ENCODE assay signal across 9 cellular contexts in the genomic region with DNA sequence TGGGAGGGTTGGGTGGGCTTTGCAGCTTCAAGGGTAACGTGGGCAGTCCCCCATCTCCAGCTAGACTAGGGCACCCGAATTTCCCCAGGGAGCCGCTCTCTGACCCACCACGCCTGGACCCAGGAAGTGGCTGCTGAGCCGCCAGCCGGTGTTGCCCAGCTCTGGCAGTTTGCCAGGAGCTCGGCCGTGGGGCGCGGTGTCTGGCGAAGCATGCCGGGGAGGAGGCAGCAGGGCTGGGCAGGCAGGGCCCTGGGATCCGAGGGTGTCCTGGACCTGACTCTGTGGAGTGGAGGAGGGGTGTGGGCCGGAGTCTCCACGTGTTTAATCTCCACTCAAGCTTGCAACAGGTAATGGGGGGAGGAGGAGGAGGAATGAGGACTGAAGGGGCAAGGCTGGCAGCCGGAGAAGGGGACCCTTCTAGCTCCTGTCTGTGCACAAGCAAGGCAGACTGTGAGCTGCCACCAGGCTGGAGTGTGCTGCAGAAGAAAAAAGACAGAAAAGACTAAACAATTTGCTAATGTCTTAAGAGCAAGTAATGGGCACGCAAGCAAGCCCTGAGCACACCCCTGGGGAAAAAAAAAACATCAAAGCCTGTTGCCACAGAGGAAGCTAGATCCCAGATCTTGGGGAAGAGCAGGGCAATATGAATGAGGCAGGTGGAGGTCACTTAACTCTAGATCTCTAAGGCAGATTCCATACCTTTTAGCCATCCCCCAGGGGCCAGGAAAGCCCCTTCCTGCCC. TPM values are rescaled to one million over a fixed set of nuclear protein-coding genes. Genes with fewer than 3 reads are reported as not detected.
DNase-seq lines count a peak whose midpoint lies in the region; ATAC-seq, FAIRE-seq and TF ChIP-seq lines count a peak whose summit lies in the region.
"Had no signal": no experiment of that assay in that cellular context is flagged by ENCODE, and none has a peak within 500 bp of the region (broad histone marks: within the 10 kb centered on the region; RNA-seq: fewer than 3 reads in every experiment).

No MANE protein-coding gene starts in this region.

- H2BK20ac ChIP-seq in H1 (ENCODE audit: low read length) = no peak overlapping the region

- no peaks in the 10 kb centered on the region for H3K36me3 Mint-ChIP-seq in natural killer cell

- no peak for DNase-seq in AG09309 (ENCODE audit: low read depth)
- DNase-seq in WERI-Rb-1 = peak; percentile 20
- no peak for DNase-seq in H1 (ENCODE audit: low read depth in 1 of 2, low spot score in 2 of 2)
- peak; percentile 25 for DNase-seq in natural killer cell
- DNase-seq in uterus = peak; percentile 23 to 43
- DNase-seq in GDM1 (lab: John Stamatoyannopoulos, UW) = no peak

- peak overlapping the region; percentile 84 for H3K4me3 Mint-ChIP-seq in natural killer cell

- no peak for TF ChIP-seq EP300 in H1 (IDR thresholded peaks at IDR 0.05; ENCODE audit: borderline replicate concordance in 1 of 2, low read depth in 2 of 2, low read length in 2 of 2)

- no peak overlapping the region for H2BK5ac ChIP-seq in H1 (ENCODE audit: low read depth, low read length)

- H2BK120ac ChIP-seq in H1 (replicated peaks; ENCODE audit: low read depth, low read length) = no peak overlapping the region

- H3K27me3 Mint-ChIP-seq in natural killer cell (ENCODE audit: low read depth in 2 of 2) = peaks cover 4 to 5% of the 10 kb centered on the region in 2 donors

- H3K14ac ChIP-seq in H1 (ENCODE audit: insufficient read length) = no peak overlapping the region

- peaks cover 8 to 34% of the 10 kb centered on the region in 2 donors for H3K4me1 Mint-ChIP-seq in natural killer cell

- FAIRE-seq in H1 (lab: Jason Lieb, UNC) = no peak
- FAIRE-seq: colon had no signal

- H3K9me3 ChIP-seq in WERI-Rb-1 (ENCODE audit: severe bottlenecking) (no peaks in the 10 kb centered on the region), H1 (ENCODE audit: insufficient read depth in 2 of 2, low read depth in 1 of 2, low read length in 1 of 2) (no peaks in the 10 kb centered on the region), uterus (no peaks in the 10 kb centered on the region)

- no peak overlapping the region for H3K56ac ChIP-seq in H1 (replicated peaks; ENCODE audit: insufficient read length, low read depth, low read length)

- no peak for TF ChIP-seq POLR2A in H1 (IDR thresholded peaks at IDR 0.05; ENCODE audit: control extremely low read depth in 1 of 2, low read depth in 2 of 2, low read length in 2 of 2)
- no peak for TF ChIP-seq POLR2A in uterus (IDR thresholded peaks at IDR 0.05)

- POLR2A ChIA-PET in H1 (lab: Charles Lee; ENCODE audit: partially characterized antibody) = no interaction called here

- no peak for TF ChIP-seq RAD21 in H1 (IDR thresholded peaks at IDR 0.05 in 1 of 2, conservative IDR thresholded peaks at IDR 0.05 in 1 of 2; ENCODE audit: low read depth in 2 of 2, low read length in 2 of 2)

- H3K9ac ChIP-seq in H1 (replicated peaks in 1 of 4; ENCODE audit: extremely low read depth in 1 of 4, low read depth in 3 of 4, low read length in 3 of 4) = no peak overlapping the region

- no peak overlapping the region for H4K91ac ChIP-seq in H1 (replicated peaks; ENCODE audit: insufficient read length, low read length)

- H3K4me3 ChIP-seq in AG09309 (ENCODE audit: control insufficient read depth, low read depth, low read length) (peak overlapping the region; percentile 20), WERI-Rb-1 (ENCODE audit: low read depth, low read length) (peak overlapping the region; percentile 34; the same call in 1 of the 2 replicates), H1 (ENCODE audit: extremely low read depth in 1 of 4, insufficient read depth in 2 of 4, low read depth in 3 of 4, low read length in 4 of 4) (0 out of 8 replicates have a peak overlapping the region, but pooled peaks of 1 of the 4 experiments have one; percentile 7), uterus (peak overlapping the region; percentile 33 to 57)

- no peaks in the 10 kb centered on the region for H3K9me3 Mint-ChIP-seq in natural killer cell

- ATAC-seq in HG02759 (IDR thresholded peaks at IDR 0.05; ENCODE audit: unreplicated experiment) (peak; percentile 34), natural killer cell (peak in 2 of 3 donors; percentile 2), HG02840 (IDR thresholded peaks at IDR 0.05; ENCODE audit: low FRiP score, unreplicated experiment) (no peak)

- no peak overlapping the region for H3K18ac ChIP-seq in H1 (ENCODE audit: extremely low read depth, low read length)

- H4K5ac ChIP-seq in H1 (ENCODE audit: insufficient read length, low read depth, low read length) = no peak overlapping the region

- no peak overlapping the region for H3K23ac ChIP-seq in H1 (ENCODE audit: insufficient read length)

- no peaks in the 10 kb centered on the region for H3K79me1 ChIP-seq in H1 (ENCODE audit: low read depth, low read length)

- H3K4me1 ChIP-seq in H1 (replicated peaks in 1 of 4; ENCODE audit: control insufficient read depth in 3 of 4, insufficient read depth in 4 of 4, low read length in 3 of 4) (peaks cover 0 to 16% (median 5%) of the 10 kb centered on the region in 4 experiments; a peak in 6 of 7 replicates), uterus (no peaks in the 10 kb centered on the region)

- no peak overlapping the region for H2BK12ac ChIP-seq in H1 (ENCODE audit: low read depth, low read length)

- 20% methylated on average over 7 of the region's 17 CpGs; no CpG with 5 or more reads in 1 of the 2 experiments for WGBS in H1 (ENCODE audit: extremely low coverage in 1 of 2, insufficient coverage in 1 of 2, insufficient read length in 1 of 2, insufficient replicate concordance in 2 of 2, low coverage in 1 of 2, low lambda C conversion rate in 2 of 2, missing lambda C conversion rate in 1 of 2), 2 experiments

- peaks cover 2 to 6% of the 10 kb centered on the region in 2 experiments for H4K20me1 ChIP-seq in H1 (replicated peaks in 1 of 2; ENCODE audit: control insufficient read depth in 1 of 2, insufficient read depth in 2 of 2, low read length in 2 of 2)

- intact Hi-C loops in natural killer cell (cut with micrococcal nuclease) = no loop called here
- intact Hi-C loops in uterus (cut with DNase I; ENCODE audit: low total_unique reads) = no loop called here

- no peak overlapping the region for H3K4ac ChIP-seq in H1 (replicated peaks; ENCODE audit: insufficient read length, low read depth, low read length)

- CTCF ChIA-PET in H1 (lab: Charles Lee; ENCODE audit: partially characterized antibody) = interaction anchor here (1.0 to 2.3 kb wide), 3 partner anchors 32 to 144 kb away, joined by 4 to 8 read pairs (median 4); no protein-coding TSS in a partner anchor

- H3K27me3 ChIP-seq in WERI-Rb-1 (ENCODE audit: insufficient read depth, low read depth, severe bottlenecking) (peaks cover 72% of the 10 kb centered on the region), H1 (replicated peaks in 1 of 4; ENCODE audit: control insufficient read depth in 3 of 4, extremely low read depth in 1 of 4, insufficient read depth in 3 of 4, low read length in 3 of 4) (peaks cover 62 to 84% (median 75%) of the 10 kb centered on the region in 4 experiments), uterus (no peaks in the 10 kb centered on the region)

- H3K23me2 ChIP-seq in H1 (ENCODE audit: low read depth, low read length) = no peaks in the 10 kb centered on the region; the same call in 1 of the 2 replicates

- no peak for TF ChIP-seq CTCF in AG09309 (IDR thresholded peaks at IDR 0.05; ENCODE audit: control insufficient read depth, insufficient read depth, low read depth, low read length, missing control alignments)
- TF ChIP-seq CTCF in WERI-Rb-1 (IDR thresholded peaks at IDR 0.05; ENCODE audit: low read depth, low read length) = no peak
- no peak for TF ChIP-seq CTCF in H1 (IDR thresholded peaks at IDR 0.05; ENCODE audit: control extremely low read depth in 1 of 3, insufficient read depth in 1 of 3, low read depth in 1 of 3, low read length in 3 of 3)
- no peak for TF ChIP-seq CTCF in natural killer cell (IDR thresholded peaks at IDR 0.05)
- no peak for TF ChIP-seq CTCF in uterus (IDR thresholded peaks at IDR 0.05)

- H2AK5ac ChIP-seq in H1 (ENCODE audit: low read depth, low read length) = no peak overlapping the region

- H2BK15ac ChIP-seq in H1 (ENCODE audit: low read length) = no peak overlapping the region

- no peak overlapping the region for H3K27ac ChIP-seq in WERI-Rb-1
- H3K27ac ChIP-seq in H1 (ENCODE audit: low read depth, low read length) = no peak overlapping the region
- peak overlapping the region; percentile 53 to 80 for H3K27ac ChIP-seq in uterus

- H3K27ac Mint-ChIP-seq in natural killer cell = peak overlapping the region in 1 of 2 donors; percentile 96

- H3K36me3 ChIP-seq in WERI-Rb-1 = no peaks in the 10 kb centered on the region
- peaks cover 0 to 7% (median 0%) of the 10 kb centered on the region in 4 experiments; a peak in 1 of 8 replicates for H3K36me3 ChIP-seq in H1 (ENCODE audit: control insufficient read depth in 2 of 4, insufficient read depth in 4 of 4, low read length in 3 of 4)
- no peaks in the 10 kb centered on the region for H3K36me3 ChIP-seq in uterus

- peak overlapping the region; percentile 59 to 63 for H3K4me2 ChIP-seq in H1 (ENCODE audit: insufficient read depth in 1 of 2, low read depth in 2 of 2, low read length in 2 of 2)

- no peak overlapping the region for H2AFZ ChIP-seq in H1 (ENCODE audit: low read length)

- no peaks in the 10 kb centered on the region for H3K79me2 ChIP-seq in H1 (ENCODE audit: control insufficient read depth in 1 of 2, insufficient read depth in 2 of 2, low read length in 2 of 2)

- no peak overlapping the region for H4K8ac ChIP-seq in H1 (ENCODE audit: extremely low read depth, insufficient read depth, low read length)

TF ChIP-seq in H1, 55 proteins besides CTCF, POLR2A, EP300 and RAD21 (continues in another document):
- TF ChIP-seq NANOG (IDR thresholded peaks at IDR 0.05; ENCODE audit: insufficient read depth, low read depth, low read length, poor library complexity, severe bottlenecking) (no peak), RXRA (IDR thresholded peaks at IDR 0.05; ENCODE audit: insufficient read depth, low read depth, low read length) (no peak)

RNA-seq across cellular contexts. Expression of a gene that starts 2.4 kb away (rescaled TPM):
- 0.11 TPM in 1 of 2 replicates, not detected in the other for total RNA-seq in H1 (2021; fragmentation: NEBNext Ultra II Directional; extraction: Animal tissue kit (Norgen Biotek cat#: 25700))
- polyA plus RNA-seq in H1 (2011; rRNA removed) = 0.05 TPM in 1 of 2 replicates, not detected in the other
- polyA plus RNA-seq in H1 (2011; cell fraction: cytosol; rRNA removed) = not detected
- 0.11 TPM for polyA plus RNA-seq in H1 (2011; cell fraction: nucleus; rRNA removed)
- polyA plus RNA-seq in H1 (2012, experiment 1 of 2) = not detected in 4 replicates
- not detected for polyA plus RNA-seq in H1 (2012, experiment 2 of 2)
- 0.02 TPM for polyA plus RNA-seq in H1 (2013, experiment 1 of 2)
- polyA plus RNA-seq in H1 (2013, experiment 2 of 2) = 0.04 TPM
- polyA minus RNA-seq in H1 (2011; rRNA and poly(A)+ RNA removed) = not detected in 2 replicates
- not detected for polyA minus RNA-seq in H1 (2011; cell fraction: cytosol; rRNA and poly(A)+ RNA removed)
- polyA minus RNA-seq in H1 (2011; cell fraction: nucleus; rRNA and poly(A)+ RNA removed) = not detected
- total RNA-seq in natural killer cell (10 to 100 TPM; 13.4 to 21.2 (median 17.4) TPM), uterus (10 to 100 TPM in 1 of 4 donors, 1 to 10 TPM in 3; 2.5 to 13.2 (median 7.4) TPM)

Comparison
In these comparisons a context has a peak if more than half of its experiments do, and no peak if none do; other contexts are left out.
1. DNase-seq: peak in WERI-Rb-1 (single experiment), natural killer cell (single experiment) and uterus (2 of 2); none in AG09309 (single experiment), H1 (0 of 2) and GDM1 (single experiment).
2. H3K27ac ChIP-seq: peak in uterus (2 of 2); none in WERI-Rb-1 (single experiment) and H1 (single experiment).